ENCODE assay signal across 2 cellular contexts in the genomic region with DNA sequence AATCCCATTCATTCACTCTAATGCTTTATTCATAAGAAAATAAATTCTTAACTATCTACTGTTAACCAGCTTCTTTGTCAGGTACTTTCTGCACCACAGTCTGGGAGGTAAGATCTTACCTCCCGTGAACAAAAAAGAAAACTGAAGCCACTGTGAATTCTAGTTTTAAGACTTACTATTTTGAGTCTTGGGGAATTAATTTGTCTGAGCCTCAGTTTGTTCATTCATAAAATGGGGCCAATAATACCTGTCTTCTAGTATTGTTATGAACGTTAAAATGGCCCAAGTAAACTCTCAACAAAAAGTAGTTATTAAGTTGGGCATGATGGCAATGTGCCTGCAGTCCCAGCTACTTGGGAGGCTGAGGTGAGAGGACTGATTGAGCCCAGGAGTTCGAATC.
TF ChIP-seq lines count a peak whose summit lies in the region.

No MANE protein-coding gene starts in this region.

TF ChIP-seq in HepG2, 621 proteins besides CTCF, POLR2A, EP300 and RAD21:
- peak; percentile 62 for TF ChIP-seq ZNF629 (CRISPR knock-in tag; conservative IDR thresholded peaks at IDR 0.05)
- TF ChIP-seq, protein P1, sequence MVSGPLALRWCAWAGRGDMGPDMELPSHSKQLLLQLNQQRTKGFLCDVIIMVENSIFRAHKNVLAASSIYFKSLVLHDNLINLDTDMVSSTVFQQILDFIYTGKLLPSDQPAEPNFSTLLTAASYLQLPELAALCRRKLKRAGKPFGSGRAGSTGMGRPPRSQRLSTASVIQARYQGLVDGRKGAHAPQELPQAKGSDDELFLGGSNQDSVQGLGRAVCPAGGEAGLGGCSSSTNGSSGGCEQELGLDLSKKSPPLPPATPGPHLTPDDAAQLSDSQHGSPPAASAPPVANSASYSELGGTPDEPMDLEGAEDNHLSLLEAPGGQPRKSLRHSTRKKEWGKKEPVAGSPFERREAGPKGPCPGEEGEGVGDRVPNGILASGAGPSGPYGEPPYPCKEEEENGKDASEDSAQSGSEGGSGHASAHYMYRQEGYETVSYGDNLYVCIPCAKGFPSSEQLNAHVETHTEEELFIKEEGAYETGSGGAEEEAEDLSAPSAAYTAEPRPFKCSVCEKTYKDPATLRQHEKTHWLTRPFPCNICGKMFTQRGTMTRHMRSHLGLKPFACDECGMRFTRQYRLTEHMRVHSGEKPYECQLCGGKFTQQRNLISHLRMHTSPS (CRISPR knock-in tag; IDR thresholded peaks at IDR 0.05; ENCODE audit: low read depth): no peak

TF ChIP-seq in K562, 482 proteins besides CTCF, POLR2A, EP300 and RAD21:
- TF ChIP-seq BCOR (IDR thresholded peaks at IDR 0.05): 0 out of 2 replicates have a peak, but pooled peaks have one; percentile 15
- peak; percentile 70 for TF ChIP-seq RBM25 (IDR thresholded peaks at IDR 0.05; ENCODE audit: low read depth, low read length, severe bottlenecking)
- TF ChIP-seq, protein P2, sequence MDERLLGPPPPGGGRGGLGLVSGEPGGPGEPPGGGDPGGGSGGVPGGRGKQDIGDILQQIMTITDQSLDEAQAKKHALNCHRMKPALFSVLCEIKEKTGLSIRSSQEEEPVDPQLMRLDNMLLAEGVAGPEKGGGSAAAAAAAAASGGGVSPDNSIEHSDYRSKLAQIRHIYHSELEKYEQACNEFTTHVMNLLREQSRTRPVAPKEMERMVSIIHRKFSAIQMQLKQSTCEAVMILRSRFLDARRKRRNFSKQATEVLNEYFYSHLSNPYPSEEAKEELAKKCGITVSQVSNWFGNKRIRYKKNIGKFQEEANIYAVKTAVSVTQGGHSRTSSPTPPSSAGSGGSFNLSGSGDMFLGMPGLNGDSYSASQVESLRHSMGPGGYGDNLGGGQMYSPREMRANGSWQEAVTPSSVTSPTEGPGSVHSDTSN (CRISPR knock-in tag; IDR thresholded peaks at IDR 0.05; ENCODE audit: low read depth): no peak
- TF ChIP-seq, protein P2 (tag; conservative IDR thresholded peaks at IDR 0.05; ENCODE audit: low read depth): no peak
